Comparison of ENCODE assay signal across 8 cellular contexts in genomic region chr2:201116115-201116958, GRCh38. TPM values are rescaled to one million over a fixed set of nuclear protein-coding genes. Genes with fewer than 3 reads are reported as not detected.
A peak's percentile ranks its signal among the peaks of the same experiment; 100 is the strongest.
DNase-seq lines count a peak whose midpoint lies in the region; ATAC-seq, FAIRE-seq and TF ChIP-seq lines count a peak whose summit lies in the region.

Gene CFLAR, plus strand, starts transcription at chr2:201116164. Its CDS starts 13,702 bp downstream, at chr2:201129866.

- H3K79me1 ChIP-seq in trophoblast cell (ENCODE audit: low read length) = peaks cover 17% of the 10 kb centered on the region

- peak within 1 kb of the TSS; percentile 87 for H3K14ac ChIP-seq in trophoblast cell (ENCODE audit: low read length)

- H2BK120ac ChIP-seq in trophoblast cell (ENCODE audit: insufficient read depth, low read length, poor library complexity) = peak within 1 kb of the TSS; percentile 82

- H2AK5ac ChIP-seq in trophoblast cell (ENCODE audit: low read length) = no peak within 1 kb of the TSS

- H3K27ac ChIP-seq in SU-DHL-6 (ENCODE audit: low read depth, low read length) (no peak within 1 kb of the TSS), trophoblast cell (ENCODE audit: low read depth, low read length) (peak within 1 kb of the TSS; percentile 87), transverse colon (peak within 1 kb of the TSS; percentile 99 to 100 (median 100))

- DNase-seq in G401 (ENCODE audit: low spot score) (peak; percentile 78), H54 (ENCODE audit: insufficient read length, low spot score) (peak; percentile 61), MG63 (peak; percentile 75), Right ventricle myocardium inferior (ENCODE audit: missing footprints) (peak; percentile 91), trophoblast cell (peak; percentile 77 to 84), transverse colon (peak; percentile 85)
- peak; percentile 91 for DNase-seq in activated naive CD8-positive, alpha-beta T cell treated with anti-CD3 and anti-CD28 coated beads, Interleukin-2, amount 10 ng/mL, durations not matched to agents 7 days and 5 days

- H4K20me1 ChIP-seq in SU-DHL-6 (ENCODE audit: low read depth, low read length) = no peaks in the 10 kb centered on the region

- no peak for TF ChIP-seq EP300 in transverse colon (IDR thresholded peaks at IDR 0.05; ENCODE audit: low read depth)

- H4K91ac ChIP-seq in trophoblast cell (ENCODE audit: low read depth, low read length) = peak within 1 kb of the TSS; percentile 95

- no peak for FAIRE-seq in H54 (lab: Jason Lieb, UNC)

- H3F3A ChIP-seq in SU-DHL-6 (ENCODE audit: insufficient read depth) = peaks cover 18% of the 10 kb centered on the region

- no peak within 1 kb of the TSS for H3K23ac ChIP-seq in trophoblast cell (ENCODE audit: low read length)

- H3K36me3 ChIP-seq in MG63 (peaks cover 4% of the 10 kb centered on the region; the same call in 1 of the 2 replicates), SU-DHL-6 (ENCODE audit: low read length) (no peaks in the 10 kb centered on the region), trophoblast cell (ENCODE audit: control insufficient read depth in 1 of 2, insufficient read depth in 2 of 2, low read length in 2 of 2) (no peaks in the 10 kb centered on the region), transverse colon (no peaks in the 10 kb centered on the region)

- H3K27me3 Mint-ChIP-seq in activated naive CD8-positive, alpha-beta T cell treated with anti-CD3 and anti-CD28 coated beads, Interleukin-2, amount 10 ng/mL, durations not matched to agents 7 days and 5 days = no peaks in the 10 kb centered on the region

- H4K8ac ChIP-seq in trophoblast cell (ENCODE audit: low read depth, low read length) = peak within 1 kb of the TSS; percentile 98

- in situ Hi-C loops in G401 (cut with HindIII; ENCODE audit: low sequenced_read_pairs) = no loop called here
- in situ Hi-C loops in transverse colon (cut with MboI; ENCODE audit: low pct_ligation_motif_present in 1 of 4, low pct_unique_long_range_greater_than_20kb in 1 of 4, low sequenced_read_pairs in 3 of 4) = no loop called here

- H3K27me3 ChIP-seq in MG63 (no peaks in the 10 kb centered on the region), SU-DHL-6 (ENCODE audit: low read length) (no peaks in the 10 kb centered on the region), trophoblast cell (ENCODE audit: insufficient read depth, low read length) (no peaks in the 10 kb centered on the region), transverse colon (no peaks in the 10 kb centered on the region)

- peak within 1 kb of the TSS; percentile 87 for H4K12ac ChIP-seq in trophoblast cell (ENCODE audit: low read depth, low read length)

- peak within 1 kb of the TSS; percentile 68 for H2BK12ac ChIP-seq in trophoblast cell (ENCODE audit: low read length)

- H3K9me3 Mint-ChIP-seq in activated naive CD8-positive, alpha-beta T cell treated with anti-CD3 and anti-CD28 coated beads, Interleukin-2, amount 10 ng/mL, durations not matched to agents 7 days and 5 days = no peaks in the 10 kb centered on the region

- H3K4ac ChIP-seq in trophoblast cell (ENCODE audit: low read depth, low read length) = peak within 1 kb of the TSS; percentile 63

- POLR2A ChIA-PET in activated naive CD8-positive, alpha-beta T cell treated with anti-CD3 and anti-CD28 coated beads, Interleukin-2, amount 10 ng/mL, durations not matched to agents 7 days and 5 days (lab: Charles Lee) = interaction anchor here (0.5 to 5.3 kb wide), 21 partner anchors 8 to 405 kb away, joined by 3 to 46 read pairs (median 7); partner anchors contain the start of genes CASP10, CASP8, CLK1 and HYCC2

- no CpG with 5 or more reads among the region's 75 CpGs for WGBS in trophoblast cell (ENCODE audit: extremely low coverage, insufficient coverage, insufficient read length)
- WGBS in transverse colon (ENCODE audit: low coverage in 1 of 2), 2 donors = 0 to 1% methylated on average over 7 to 48 of the region's 75 CpGs

- TF ChIP-seq POLR2A in H54 (IDR thresholded peaks at IDR 0.05; ENCODE audit: low read depth, low read length) = peak; percentile 45; the same call in 1 of the 2 replicates
- peak; percentile 95 for TF ChIP-seq POLR2A in transverse colon (IDR thresholded peaks at IDR 0.05)

- peak within 1 kb of the TSS; percentile 87 for H3K4me2 ChIP-seq in SU-DHL-6 (ENCODE audit: low read depth, low read length, poor library complexity, severe bottlenecking)
- peak within 1 kb of the TSS; percentile 53 for H3K4me2 ChIP-seq in trophoblast cell (ENCODE audit: low read length)

- H3K79me2 ChIP-seq in SU-DHL-6 (ENCODE audit: insufficient read depth, low read length) (no peaks in the 10 kb centered on the region), trophoblast cell (ENCODE audit: control insufficient read depth, insufficient read depth, low read length, poor library complexity) (peaks cover 6% of the 10 kb centered on the region)

- no peaks in the 10 kb centered on the region for H3K9me2 ChIP-seq in SU-DHL-6 (replicated peaks; ENCODE audit: insufficient read depth, low read length)

- peak within 1 kb of the TSS; percentile 97 for H2AFZ ChIP-seq in SU-DHL-6 (ENCODE audit: low read depth, low read length, severe bottlenecking)
- H2AFZ ChIP-seq in trophoblast cell (ENCODE audit: insufficient read depth, low read length, poor library complexity) = peak within 1 kb of the TSS; percentile 87

- peaks cover 4 to 5% of the 10 kb centered on the region in 2 experiments for H3K4me1 ChIP-seq in trophoblast cell (ENCODE audit: control insufficient read depth in 1 of 2, insufficient read depth in 2 of 2, low read length in 2 of 2)
- peaks cover 0 to 39% (median 17%) of the 10 kb centered on the region in 4 donors for H3K4me1 ChIP-seq in transverse colon

- peak within 1 kb of the TSS; percentile 99 for H3K27ac Mint-ChIP-seq in activated naive CD8-positive, alpha-beta T cell treated with anti-CD3 and anti-CD28 coated beads, Interleukin-2, amount 10 ng/mL, durations not matched to agents 7 days and 5 days

- peak; percentile 51 for ATAC-seq in activated naive CD8-positive, alpha-beta T cell treated with anti-CD3 and anti-CD28 coated beads, Interleukin-2, amount 10 ng/mL, durations not matched to agents 7 days and 5 days (ENCODE audit: low read depth)
- peak; percentile 59 for ATAC-seq in Right ventricle myocardium inferior

- H3K9ac ChIP-seq in SU-DHL-6 (ENCODE audit: low read length) = peak within 1 kb of the TSS; percentile 65
- no peak within 1 kb of the TSS for H3K9ac ChIP-seq in trophoblast cell (ENCODE audit: low read length)

- peak within 1 kb of the TSS; percentile 95 for H3K18ac ChIP-seq in trophoblast cell (ENCODE audit: low read length)

- H3K9me3 ChIP-seq in MG63 = no peaks in the 10 kb centered on the region
- H3K9me3 ChIP-seq in SU-DHL-6 (ENCODE audit: insufficient read depth, low read length) = no peaks in the 10 kb centered on the region
- no peaks in the 10 kb centered on the region for H3K9me3 ChIP-seq in trophoblast cell (ENCODE audit: insufficient read depth, low read depth, low read length)
- no peaks in the 10 kb centered on the region for H3K9me3 ChIP-seq in transverse colon

- H2BK5ac ChIP-seq in trophoblast cell (ENCODE audit: low read depth, low read length, poor library complexity) = peak within 1 kb of the TSS; percentile 93

- H3K4me3 ChIP-seq in MG63 (peak within 1 kb of the TSS; percentile 57), SU-DHL-6 (ENCODE audit: insufficient read depth, low read length, poor library complexity, severe bottlenecking) (peak within 1 kb of the TSS; percentile 61), trophoblast cell (ENCODE audit: low read depth, low read length) (peak within 1 kb of the TSS; percentile 61), transverse colon (peak within 1 kb of the TSS; percentile 86 to 97 (median 92))

- peaks cover 17% of the 10 kb centered on the region for H3K36me3 Mint-ChIP-seq in activated naive CD8-positive, alpha-beta T cell treated with anti-CD3 and anti-CD28 coated beads, Interleukin-2, amount 10 ng/mL, durations not matched to agents 7 days and 5 days

- intact Hi-C loops in Right ventricle myocardium inferior (cut with DNase I) = loop anchor here (2.0 kb wide), 2 partner anchors 40 to 46 kb away; partner anchors contain the start of gene HYCC2
- intact Hi-C loops in transverse colon (cut with DNase I; ENCODE audit: low total_unique reads) = no loop called here

- H3K4me3 Mint-ChIP-seq in activated naive CD8-positive, alpha-beta T cell treated with anti-CD3 and anti-CD28 coated beads, Interleukin-2, amount 10 ng/mL, durations not matched to agents 7 days and 5 days = peak within 1 kb of the TSS; percentile 89

- TF ChIP-seq CTCF in SU-DHL-6 (IDR thresholded peaks at IDR 0.05; ENCODE audit: insufficient read depth, low read length, poor library complexity, severe bottlenecking) (no peak), transverse colon (IDR thresholded peaks at IDR 0.05) (no peak)

- peaks cover 29% of the 10 kb centered on the region for H3K4me1 Mint-ChIP-seq in activated naive CD8-positive, alpha-beta T cell treated with anti-CD3 and anti-CD28 coated beads, Interleukin-2, amount 10 ng/mL, durations not matched to agents 7 days and 5 days

RNA-seq across cellular contexts. Expression of gene CFLAR, which starts in this region (rescaled TPM):
- 17.9 and 24.1 TPM in 2 replicates for total RNA-seq in G401 (2014; rRNA removed; shearing (Covaris generic))
- 29.3 and 39.6 TPM in 2 replicates for total RNA-seq in MG63 (2014; rRNA removed; shearing (Covaris generic); ENCODE audit: low replicate concordance)
- total RNA-seq in activated naive CD8-positive, alpha-beta T cell treated with anti-CD3 and anti-CD28 coated beads, Interleukin-2, amount 10 ng/mL, durations not matched to agents 7 days and 5 days = 100 to 1,000 TPM; 139 to 140 TPM
- total RNA-seq in Right ventricle myocardium inferior = 218 TPM
- polyA plus RNA-seq in trophoblast cell (2013) = 14.5 TPM in 2 replicates
- total RNA-seq in transverse colon = 100 to 1,000 TPM; 148 to 449 (median 323) TPM
